In the genomic region with DNA sequence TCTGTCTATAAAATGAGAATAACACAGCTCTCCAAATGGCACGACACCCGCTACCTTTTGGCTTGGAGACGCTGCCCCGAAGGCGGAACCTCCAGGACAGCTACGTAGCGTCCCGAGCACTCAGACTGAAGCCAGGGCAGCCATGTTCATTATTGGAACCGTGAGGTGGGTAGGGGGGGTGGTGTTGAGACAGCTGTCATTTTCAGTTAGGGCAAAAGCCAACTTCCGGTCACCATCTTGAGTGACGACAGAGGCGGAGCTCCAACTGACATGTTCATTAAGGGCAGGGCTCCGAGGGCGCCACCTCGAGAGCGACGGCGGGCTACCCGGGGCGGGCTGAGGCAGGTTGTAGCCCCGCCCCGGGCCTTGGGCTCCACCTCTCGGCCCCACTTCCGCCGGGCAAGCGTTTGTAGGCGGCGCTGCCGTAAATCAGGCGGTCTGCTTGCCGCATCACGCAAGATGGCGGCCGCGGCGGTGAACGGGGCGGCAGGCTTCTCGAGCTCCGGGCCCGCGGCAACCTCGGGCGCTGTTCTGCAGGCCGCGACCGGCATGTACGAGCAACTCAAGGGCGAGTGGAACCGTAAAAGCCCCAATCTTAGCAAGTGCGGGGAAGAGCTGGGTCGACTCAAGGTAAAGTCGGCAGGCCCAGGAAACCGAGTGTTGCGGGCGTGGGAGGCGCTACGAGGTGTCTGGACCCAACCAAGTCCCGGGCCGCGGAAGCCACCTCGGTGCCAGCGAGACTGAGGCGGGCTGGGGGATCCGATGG, we compare ENCODE assay signal across 8 cellular contexts. TPM values are rescaled to one million over a fixed set of nuclear protein-coding genes. Genes with fewer than 3 reads are reported as not detected.
DNase-seq lines count a peak whose midpoint lies in the region; ATAC-seq and TF ChIP-seq lines count a peak whose summit lies in the region.

A gene (plus strand): TSS at position 240 of the 766 bp plus-strand sequence. CDS start 31 bp downstream, at position 271.

- no peaks in the 10 kb centered on the region for H3K27me3 ChIP-seq in ovary
- no peaks in the 10 kb centered on the region for H3K27me3 ChIP-seq in thyroid gland

- peak within 1 kb of the TSS; percentile 0 to 59 for H3K27ac ChIP-seq in ovary
- peak within 1 kb of the TSS; percentile 86 to 90 (median 86) for H3K27ac ChIP-seq in thyroid gland

- H3K4me3 ChIP-seq in ovary (peak within 1 kb of the TSS; percentile 70), thyroid gland (replicated peaks in 1 of 3) (peak within 1 kb of the TSS; percentile 69 to 99 (median 85))

- ATAC-seq in HG02759 (IDR thresholded peaks at IDR 0.05; ENCODE audit: unreplicated experiment) = peak; percentile 95
- ATAC-seq in Right ventricle myocardium inferior = peak; percentile 99

- 0 to 1% (median 0%) methylated on average over 65 of the region's 65 CpGs for WGBS in ovary, 3 donors
- WGBS in thyroid gland, 2 donors = 0 to 1% methylated on average over 17 to 57 of the region's 65 CpGs

- peak; percentile 88 for TF ChIP-seq POLR2A in ovary (IDR thresholded peaks at IDR 0.05)
- peak; percentile 41 to 98 for TF ChIP-seq POLR2A in thyroid gland (IDR thresholded peaks at IDR 0.05)

- H3K4me1 ChIP-seq in ovary (ENCODE audit: insufficient read depth) = peaks cover 15% of the 10 kb centered on the region
- peaks cover 14 to 15% of the 10 kb centered on the region in 2 donors for H3K4me1 ChIP-seq in thyroid gland

- TF ChIP-seq EP300 in ovary (IDR thresholded peaks at IDR 0.05) = peak; percentile 67

- H3K36me3 ChIP-seq in ovary (no peaks in the 10 kb centered on the region), thyroid gland (peaks cover 0 to 12% of the 10 kb centered on the region in 2 donors)

- intact Hi-C loops in Right ventricle myocardium inferior (cut with DNase I) (loop anchor here (1.0 to 2.0 kb wide), 2 partner anchors 28 to 39 kb away; a partner anchor contains a TSS), ovary (cut with DNase I) (loop anchor here in 1 of 4 donors (5.0 kb wide), 1 partner anchor 37 kb away; a partner anchor contains a TSS), thyroid gland (cut with DNase I) (loop anchor here (5.0 kb wide), 2 partner anchors 37 to 132 kb away; a partner anchor contains a TSS)

- DNase-seq in NCI-H1417 (lab: John Stamatoyannopoulos, UW) (peak; percentile 97 to 100 (median 99)), SW 1271 (lab: John Stamatoyannopoulos, UW) (peak; percentile 81 to 97), Right ventricle myocardium inferior (ENCODE audit: missing footprints) (peak; percentile 100), ovary (peak; percentile 97 to 98 (median 98)), thyroid gland (peak; percentile 100)
- peak; percentile 97 for DNase-seq in activated naive CD8-positive, alpha-beta T cell treated with anti-CD3 and anti-CD28 coated beads, Interleukin-2, amount 50 U/mL, for 16 hours (ENCODE audit: low read depth, low spot score)

- no peaks in the 10 kb centered on the region for H3K9me3 ChIP-seq in ovary
- no peaks in the 10 kb centered on the region for H3K9me3 ChIP-seq in thyroid gland

- TF ChIP-seq CTCF in GM12873 (IDR thresholded peaks at IDR 0.05; ENCODE audit: insufficient read depth, low read depth, low read length, missing control alignments) (peak; percentile 6), ovary (IDR thresholded peaks at IDR 0.05) (peak in 1 of 3 donors; percentile 20), thyroid gland (IDR thresholded peaks at IDR 0.05) (peak in 2 of 6 experiments; percentile 9 to 16)

RNA-seq across cellular contexts. Expression of the gene that starts here (rescaled TPM):
- total RNA-seq in Right ventricle myocardium inferior (280 TPM), ovary (100 to 1,000 TPM in 3 of 7 donors, 10 to 100 TPM in 4; 59.1 to 125 (median 85.3) TPM), thyroid gland (100 to 1,000 TPM; 150 to 270 (median 243) TPM)
- polyA plus RNA-seq in ovary = 100 to 1,000 TPM in 1 of 2 donors, 10 to 100 TPM in 1; 81.5 to 129 TPM

Comparison
In these comparisons a context has a peak if more than half of its experiments do, and no peak if none do; other contexts are left out.
1. Peak in every context shown above with its lines: DNase-seq, ATAC-seq, H3K4me3 ChIP-seq and H3K27ac ChIP-seq.